10 cellular contexts compared by ENCODE assay signal in genomic region chr11:10454506-10454901, GRCh38. TPM values are rescaled to one million over a fixed set of nuclear protein-coding genes. Genes with fewer than 3 reads are reported as not detected.
DNase-seq lines count a peak whose midpoint lies in the region; ATAC-seq and TF ChIP-seq lines count a peak whose summit lies in the region.
"Had no signal": no experiment of that assay in that cellular context is flagged by ENCODE, and none has a peak within 500 bp of the region (broad histone marks: within the 10 kb centered on the region; RNA-seq: fewer than 3 reads in every experiment).

No MANE protein-coding gene starts in this region.

- peaks cover 85% of the 10 kb centered on the region for H3K4me1 Mint-ChIP-seq in activated T-cell treated with anti-CD3 and anti-CD28 coated beads, Interleukin-2, amount 50 U/mL, for 24 hours (ENCODE audit: low read depth)

- DNase-seq in activated T-cell treated with anti-CD3 and anti-CD28 coated beads, Interleukin-2, amount 50 U/mL, for 24 hours, result no peak
- DNase-seq in activated T-cell treated with anti-CD3 and anti-CD28 coated beads, Interleukin-2, amount 50 U/mL, for 48 hours, result no peak
- DNase-seq in WERI-Rb-1 (no peak), stomach (no peak), T1000 (lab: John Stamatoyannopoulos, UW) (no peak), SIG-M5 treated with dmso at 0.1 percent for 504 hours (lab: John Stamatoyannopoulos, UW; ENCODE audit: unreplicated experiment) (no peak)
- DNase-seq: heart left ventricle, right lobe of liver had no signal

- H3K9me3 ChIP-seq in WERI-Rb-1 (ENCODE audit: severe bottlenecking), result peaks cover 2% of the 10 kb centered on the region
- H3K9me3 ChIP-seq in gastroesophageal sphincter, result no peaks in the 10 kb centered on the region
- H3K9me3 ChIP-seq in stomach, result no peaks in the 10 kb centered on the region
- H3K9me3 ChIP-seq: heart left ventricle, right lobe of liver had no signal

- no peak for ATAC-seq in gastroesophageal sphincter
- ATAC-seq in GM18502 (IDR thresholded peaks at IDR 0.05; ENCODE audit: poor library complexity, unreplicated experiment), result no peak
- ATAC-seq: right lobe of liver had no signal

- H3K36me3 ChIP-seq in WERI-Rb-1 (no peaks in the 10 kb centered on the region; the same call in 1 of the 2 replicates), gastroesophageal sphincter (no peaks in the 10 kb centered on the region), stomach (no peaks in the 10 kb centered on the region)
- H3K36me3 ChIP-seq: heart left ventricle, right lobe of liver had no signal

- TF ChIP-seq POLR2A in gastroesophageal sphincter (IDR thresholded peaks at IDR 0.05) (no peak), stomach (IDR thresholded peaks at IDR 0.05) (no peak)

- no peaks in the 10 kb centered on the region for H3K9me3 Mint-ChIP-seq in activated T-cell treated with anti-CD3 and anti-CD28 coated beads, Interleukin-2, amount 50 U/mL, for 24 hours

- H3K4me3 Mint-ChIP-seq in activated T-cell treated with anti-CD3 and anti-CD28 coated beads, Interleukin-2, amount 50 U/mL, for 24 hours, result peak overlapping the region; percentile 87

- intact Hi-C loops in stomach (cut with DNase I; ENCODE audit: low total_unique reads), result no loop called here

- H3K27me3 Mint-ChIP-seq in activated T-cell treated with anti-CD3 and anti-CD28 coated beads, Interleukin-2, amount 50 U/mL, for 24 hours, result no peaks in the 10 kb centered on the region

- peak overlapping the region; percentile 92 for H3K27ac ChIP-seq in WERI-Rb-1
- peak overlapping the region in 3 of 4 donors; percentile 68 to 73 (median 70) for H3K27ac ChIP-seq in gastroesophageal sphincter
- H3K27ac ChIP-seq in stomach, result peak overlapping the region in 3 of 5 donors; percentile 81 to 83 (median 82)
- H3K27ac ChIP-seq: right lobe of liver had no signal

- no CpG with 5 or more reads among the region's 3 CpGs for WGBS in gastroesophageal sphincter (ENCODE audit: low coverage in 1 of 2), 2 donors
- WGBS in stomach, 5 donors, result 54 to 84% (median 68%) methylated on average over 3 of the region's 3 CpGs

- H3K4me1 ChIP-seq in gastroesophageal sphincter (peaks cover 0 to 52% (median 18%) of the 10 kb centered on the region in 3 donors), stomach (peaks cover 23 to 75% (median 48%) of the 10 kb centered on the region in 4 donors)
- H3K4me1 ChIP-seq: right lobe of liver had no signal

- H3K4me3 ChIP-seq in WERI-Rb-1 (ENCODE audit: low read depth, low read length) (peak overlapping the region; percentile 73), gastroesophageal sphincter (no peak overlapping the region), stomach (no peak overlapping the region)
- H3K4me3 ChIP-seq: right lobe of liver had no signal

- TF ChIP-seq EP300 in gastroesophageal sphincter (IDR thresholded peaks at IDR 0.05) (no peak), stomach (IDR thresholded peaks at IDR 0.05) (no peak)

- peaks cover 9% of the 10 kb centered on the region for H3K36me3 Mint-ChIP-seq in activated T-cell treated with anti-CD3 and anti-CD28 coated beads, Interleukin-2, amount 50 U/mL, for 24 hours (ENCODE audit: low read depth)

- H3K27me3 ChIP-seq in WERI-Rb-1 (ENCODE audit: insufficient read depth, low read depth, severe bottlenecking) (no peaks in the 10 kb centered on the region), gastroesophageal sphincter (peaks cover 17% of the 10 kb centered on the region), stomach (peaks cover 0 to 8% (median 0%) of the 10 kb centered on the region in 3 donors)
- H3K27me3 ChIP-seq: right lobe of liver had no signal

- TF ChIP-seq CTCF in WERI-Rb-1 (IDR thresholded peaks at IDR 0.05; ENCODE audit: low read depth, low read length) (no peak), gastroesophageal sphincter (IDR thresholded peaks at IDR 0.05) (no peak), stomach (IDR thresholded peaks at IDR 0.05) (no peak)

- H3K27ac Mint-ChIP-seq in activated T-cell treated with anti-CD3 and anti-CD28 coated beads, Interleukin-2, amount 50 U/mL, for 24 hours, result peak overlapping the region; percentile 96

RNA-seq across cellular contexts. Expression of gene AMPD3, which starts 0.6 kb away (rescaled TPM):
- total RNA-seq in gastroesophageal sphincter (1 to 10 TPM; 4.3 to 7.3 (median 5.4) TPM), stomach (10 to 100 TPM in 3 of 5 donors, 1 to 10 TPM in 2; 7.7 to 20.4 (median 14.2) TPM)
- polyA plus RNA-seq in stomach, result 1 to 10 TPM; 4.1 to 6.6 (median 5.2) TPM
